1 cellular context compared by ENCODE assay signal in genomic region chr1:111739222-111739983, GRCh38.
TF ChIP-seq lines count a peak whose summit lies in the region.

INKA2 (minus strand) TSS chr1:111739395; CDS start chr1:111739242, 153 bp downstream.

TF ChIP-seq in HCT116, 20 proteins besides CTCF, POLR2A, EP300 and RAD21 (continued from another document):
- no peak for TF ChIP-seq YY1 (IDR thresholded peaks at IDR 0.05; ENCODE audit: extremely low read depth, insufficient replicate concordance, low read depth, low read length)
- no peak for TF ChIP-seq FOSL1 (IDR thresholded peaks at IDR 0.05; ENCODE audit: low read depth)
- no peak for TF ChIP-seq REST (IDR thresholded peaks at IDR 0.05; ENCODE audit: low read depth)
- TF ChIP-seq ZNF274 (IDR thresholded peaks at IDR 0.05; ENCODE audit: low read depth, low read length): no peak
- TF ChIP-seq SIN3A (IDR thresholded peaks at IDR 0.05; ENCODE audit: low read depth): peak; percentile 77
